In genomic region chr11:116397556-116398167, GRCh38 we compare ENCODE assay signal across 34 cellular contexts.
"Had no signal": no experiment of that assay in that cellular context is flagged by ENCODE, and none has a peak within 500 bp of the region (broad histone marks: within the 10 kb centered on the region; RNA-seq: fewer than 3 reads in every experiment).

No MANE protein-coding gene starts in this region.

- DNase-seq: activated CD4-positive, alpha-beta T cell treated with anti-CD3 and anti-CD28 coated beads for 48 hours; activated CD4-positive, alpha-beta T cell treated with anti-CD3 and anti-CD28 coated beads, Interleukin-2, amount 50 U/mL, for 48 hours; activated CD8-positive, alpha-beta memory T cell treated with anti-CD3 and anti-CD28 coated beads for 24 hours; activated effector memory CD4-positive, alpha-beta T cell treated with Interleukin-2 at 50 U/mL for 16 hours; activated naive CD4-positive, alpha-beta T cell treated with Interleukin-2 at 50 U/mL for 16 hours; activated naive CD8-positive, alpha-beta T cell treated with anti-CD3 and anti-CD28 coated beads for 36 hours; adrenal gland; aorta; dorsolateral prefrontal cortex; effector memory CD4-positive, alpha-beta T cell; erythroblast; heart left ventricle; kidney glomerular epithelial cell; lower lobe of right lung; mesendoderm; sigmoid colon; small intestine; stimulated activated CD4-positive, alpha-beta T cell treated with anti-CD3 and anti-CD28 coated beads, Interleukin-4, amount 100 ng/mL, for 24 hours; stimulated activated naive CD8-positive, alpha-beta T cell treated with anti-CD3 and anti-CD28 coated beads, Interleukin-15, amount 100 ng/mL, for 72 hours; T-helper 1 cell; thyroid gland; upper lobe of left lung had no signal

- H3K27me3 ChIP-seq: cardiac muscle cell, gastroesophageal sphincter, sigmoid colon, thyroid gland, upper lobe of left lung, vagina had no signal

- H3K9me3 Mint-ChIP-seq: natural killer cell treated with Interleukin-12 subunit alpha and Interleukin-12 subunit beta and Interleukin-15 and Interleukin-18, amount 100 ng/mL, for 72 hours; stimulated activated naive CD8-positive, alpha-beta T cell treated with anti-CD3 and anti-CD28 coated beads, Interleukin-15, amount 100 ng/mL, for 72 hours had no signal

- ATAC-seq: activated CD4-positive, CD25-positive, alpha-beta regulatory T cell treated with anti-CD3 and anti-CD28 coated beads, Interleukin-2, amount 50 U/mL, for 24 hours; gastroesophageal sphincter; heart left ventricle; left lobe of liver; lower lobe of right lung; natural killer cell treated with Interleukin-12 subunit alpha and Interleukin-12 subunit beta and Interleukin-15 and Interleukin-18, amount 100 ng/mL, for 72 hours; stimulated activated memory B cell treated with anti-CD40 and anti-IgM and Interleukin-4, amounts not matched to agents 10 μg/mL and 1 μg/mL and 100 μg/mL, for 72 hours; stimulated activated naive CD8-positive, alpha-beta T cell treated with anti-CD3 and anti-CD28 coated beads, Interleukin-15, amount 100 ng/mL, for 72 hours had no signal

- H3K4me3 ChIP-seq: adrenal gland, cardiac muscle cell, coronary artery, dorsolateral prefrontal cortex, gastroesophageal sphincter, heart left ventricle, lower lobe of right lung, sigmoid colon, thyroid gland, upper lobe of left lung, vagina had no signal

- H3K27ac Mint-ChIP-seq: activated naive CD8-positive, alpha-beta T cell treated with anti-CD3 and anti-CD28 coated beads for 36 hours; natural killer cell treated with Interleukin-12 subunit alpha and Interleukin-12 subunit beta and Interleukin-15 and Interleukin-18, amount 100 ng/mL, for 72 hours; progenitor cell of endocrine pancreas; stimulated activated memory B cell treated with anti-CD40 and anti-IgM and Interleukin-4, amounts not matched to agents 10 μg/mL and 1 μg/mL and 100 μg/mL, for 72 hours; stimulated activated naive CD8-positive, alpha-beta T cell treated with anti-CD3 and anti-CD28 coated beads, Interleukin-15, amount 100 ng/mL, for 72 hours had no signal

- H3K36me3 ChIP-seq: adrenal gland, cardiac muscle cell, gastroesophageal sphincter, heart left ventricle, lower lobe of right lung, sigmoid colon, thyroid gland, upper lobe of left lung, vagina had no signal

- H3K27ac ChIP-seq: adrenal gland, cardiac muscle cell, coronary artery, dorsolateral prefrontal cortex, gastroesophageal sphincter, heart left ventricle, lower lobe of right lung, sigmoid colon, thyroid gland, upper lobe of left lung, vagina, VCaP had no signal

- H3K4me3 Mint-ChIP-seq: activated naive CD8-positive, alpha-beta T cell treated with anti-CD3 and anti-CD28 coated beads for 36 hours; brain; natural killer cell treated with Interleukin-12 subunit alpha and Interleukin-12 subunit beta and Interleukin-15 and Interleukin-18, amount 100 ng/mL, for 72 hours; stimulated activated memory B cell treated with anti-CD40 and anti-IgM and Interleukin-4, amounts not matched to agents 10 μg/mL and 1 μg/mL and 100 μg/mL, for 72 hours; stimulated activated naive CD8-positive, alpha-beta T cell treated with anti-CD3 and anti-CD28 coated beads, Interleukin-15, amount 100 ng/mL, for 72 hours had no signal

- H3K4me1 Mint-ChIP-seq: activated naive CD8-positive, alpha-beta T cell treated with anti-CD3 and anti-CD28 coated beads for 36 hours; stimulated activated memory B cell treated with anti-CD40 and anti-IgM and Interleukin-4, amounts not matched to agents 10 μg/mL and 1 μg/mL and 100 μg/mL, for 72 hours; stimulated activated naive CD8-positive, alpha-beta T cell treated with anti-CD3 and anti-CD28 coated beads, Interleukin-15, amount 100 ng/mL, for 72 hours had no signal

- FAIRE-seq: small intestine, TTC549 had no signal

- H3K4me1 ChIP-seq: adrenal gland, lower lobe of right lung, thyroid gland, upper lobe of left lung, vagina had no signal

- H3K9me3 ChIP-seq: adrenal gland, lower lobe of right lung, sigmoid colon, thyroid gland, vagina had no signal

- H3K36me3 Mint-ChIP-seq: activated naive CD8-positive, alpha-beta T cell treated with anti-CD3 and anti-CD28 coated beads for 36 hours; brain; natural killer cell treated with Interleukin-12 subunit alpha and Interleukin-12 subunit beta and Interleukin-15 and Interleukin-18, amount 100 ng/mL, for 72 hours; stimulated activated memory B cell treated with anti-CD40 and anti-IgM and Interleukin-4, amounts not matched to agents 10 μg/mL and 1 μg/mL and 100 μg/mL, for 72 hours had no signal
